17 cellular contexts compared by ENCODE assay signal in the genomic region with DNA sequence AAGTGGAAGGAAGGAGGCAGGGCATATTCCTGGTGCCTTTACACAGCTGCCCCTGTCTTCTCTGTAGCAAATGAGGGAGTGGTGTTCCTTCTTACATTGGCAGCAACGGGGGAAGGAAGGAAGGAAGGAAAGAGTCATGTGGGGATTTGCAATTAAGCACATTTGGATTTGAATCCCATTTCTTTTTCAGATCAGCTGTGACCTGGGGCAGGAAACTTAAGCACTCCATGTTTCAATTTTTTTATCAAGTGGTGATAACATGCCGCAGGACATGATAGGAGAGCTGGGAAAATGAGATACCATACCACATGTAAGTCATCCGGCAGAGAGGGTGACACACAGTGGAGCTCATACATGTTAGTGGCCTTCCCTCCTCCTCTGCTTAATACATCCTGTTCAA.
DNase-seq lines count a peak whose midpoint lies in the region; ATAC-seq, FAIRE-seq and TF ChIP-seq lines count a peak whose summit lies in the region.
"Had no signal": no experiment of that assay in that cellular context is flagged by ENCODE, and none has a peak within 500 bp of the region (broad histone marks: within the 10 kb centered on the region; RNA-seq: fewer than 3 reads in every experiment).

No MANE protein-coding gene starts in this region.

- no peak overlapping the region for H3K4ac ChIP-seq in H9 (ENCODE audit: low read depth, low read length)

- no peak overlapping the region for H3K4me2 ChIP-seq in H9 (ENCODE audit: insufficient read depth, insufficient read length, low read length)

- no peak overlapping the region for H4K91ac ChIP-seq in H9 (ENCODE audit: insufficient read length, low read depth, low read length)

- ATAC-seq in pancreas (peak; percentile 73 to 92 (median 88)), GM18498 (IDR thresholded peaks at IDR 0.05; ENCODE audit: unreplicated experiment) (no peak)
- ATAC-seq: activated CD4-positive, alpha-beta T cell treated with anti-CD3 and anti-CD28 coated beads for 36 hours; foreskin keratinocyte; K562 had no signal

- no peak overlapping the region for H3K27ac ChIP-seq in H9 (ENCODE audit: insufficient read length, low read depth, low read length)
- no peak overlapping the region for H3K27ac ChIP-seq in pancreas
- H3K27ac ChIP-seq: foreskin keratinocyte had no signal

- H2AFZ ChIP-seq in H9 (ENCODE audit: low read length) = no peak overlapping the region

- no peak overlapping the region for H3K23ac ChIP-seq in H9 (ENCODE audit: insufficient read length, low read depth, low read length)

- H3K56ac ChIP-seq in H9 (ENCODE audit: insufficient read length, low read depth, low read length) = no peak overlapping the region

- H3K18ac ChIP-seq in H9 (ENCODE audit: insufficient read length, low read depth, low read length) = no peak overlapping the region

- no peak overlapping the region for H2AK5ac ChIP-seq in H9 (ENCODE audit: insufficient read length, low read length)

- intact Hi-C loops in pancreas (cut with DNase I) = no loop called here

- H2BK12ac ChIP-seq in H9 (ENCODE audit: insufficient read length, low read depth, low read length) = no peak overlapping the region

- TF ChIP-seq CTCF in H9 (conservative IDR thresholded peaks at IDR 0.05) (no peak), brain (conservative IDR thresholded peaks at IDR 0.05) (no peak), pancreas (IDR thresholded peaks at IDR 0.05) (no peak)

- H3K4me1 ChIP-seq in H9 (ENCODE audit: insufficient read depth, low read length) (peaks cover 14% of the 10 kb centered on the region; the same call in 1 of the 2 replicates), pancreas (peaks cover 0 to 17% (median 14%) of the 10 kb centered on the region in 3 donors)

- no peak for FAIRE-seq in pancreas (lab: Jason Lieb, UNC)
- FAIRE-seq: D721Med, GM12892, K562 had no signal

- H2BK120ac ChIP-seq in H9 (ENCODE audit: low read depth, low read length, poor library complexity, severe bottlenecking) = no peak overlapping the region

- H4K5ac ChIP-seq in H9 (ENCODE audit: insufficient read length, low read depth, low read length) = no peak overlapping the region

- H3K14ac ChIP-seq in H9 (ENCODE audit: insufficient read depth, low read length) = no peak overlapping the region

- no peaks in the 10 kb centered on the region for H4K20me1 ChIP-seq in H9 (ENCODE audit: control insufficient read depth, insufficient read depth, insufficient read length)

- H3K4me1 Mint-ChIP-seq in H9 = peaks cover 39 to 40% of the 10 kb centered on the region in 2 experiments
- H3K4me1 Mint-ChIP-seq in brain = peaks cover 48% of the 10 kb centered on the region

- no peaks in the 10 kb centered on the region for H3K36me3 ChIP-seq in pancreas

- H3K9me3 Mint-ChIP-seq in H9 (no peaks in the 10 kb centered on the region), brain (no peaks in the 10 kb centered on the region)

- H3K36me3 Mint-ChIP-seq in H9 (ENCODE audit: insufficient read depth in 1 of 3, low read depth in 3 of 3) (peaks cover 33 to 43% (median 37%) of the 10 kb centered on the region in 3 experiments; a peak in 6 of 7 replicates), brain (peaks cover 65% of the 10 kb centered on the region)

- H4K8ac ChIP-seq in H9 (replicated peaks; ENCODE audit: insufficient read length, low read depth, low read length) = no peak overlapping the region

- H3K79me2 ChIP-seq in H9 (ENCODE audit: insufficient read depth, low read length) = peaks cover 2% of the 10 kb centered on the region; the same call in 1 of the 2 replicates

- H3K27ac Mint-ChIP-seq in H9 (peak overlapping the region; percentile 94 to 97 (median 95)), brain (peak overlapping the region in 3 of 5 experiments; percentile 5 to 55 (median 31))
- H3K27ac Mint-ChIP-seq: activated CD4-positive, alpha-beta T cell treated with anti-CD3 and anti-CD28 coated beads for 36 hours had no signal

- no CpG with 5 or more reads among the region's 3 CpGs for WGBS in H9 (ENCODE audit: extremely low coverage, insufficient read length, low lambda C conversion rate)
- WGBS in pancreas, 2 donors = 21 to 27% methylated on average over 3 of the region's 3 CpGs

- no peak overlapping the region for H3T11ph ChIP-seq in H9 (ENCODE audit: low read length)

- H3K23me2 ChIP-seq in H9 (ENCODE audit: insufficient read length, low read depth, low read length, poor library complexity, severe bottlenecking) = no peaks in the 10 kb centered on the region

- H3K4me3 Mint-ChIP-seq in H9 (peak overlapping the region in 1 of 2 experiments; percentile 35; a peak in 2 of 5 replicates), brain (no peak overlapping the region)
- H3K4me3 Mint-ChIP-seq: activated CD4-positive, alpha-beta T cell treated with anti-CD3 and anti-CD28 coated beads for 36 hours had no signal

- H3K27me3 Mint-ChIP-seq in H9 (ENCODE audit: low read depth) = no peaks in the 10 kb centered on the region; the same call in 1 of the 2 replicates
- no peaks in the 10 kb centered on the region for H3K27me3 Mint-ChIP-seq in brain
- H3K27me3 Mint-ChIP-seq: activated CD4-positive, alpha-beta T cell treated with anti-CD3 and anti-CD28 coated beads for 36 hours had no signal

- H2BK5ac ChIP-seq in H9 (ENCODE audit: insufficient read length, low read length) = peak overlapping the region; percentile 71

- DNase-seq in H9 (no peak), glomerular endothelial cell (ENCODE audit: extremely low read depth, low read depth, low spot score) (peak; percentile 60), pancreas (peak in 1 of 6 donors; percentile 23), NCI-H446 treated with DMSO at 0.1 percent for 48 hours (lab: John Stamatoyannopoulos, UW) (no peak), mesenteric fat pad (ENCODE audit: low spot score) (no peak), hepatic stellate cell (ENCODE audit: low spot score) (no peak)
- DNase-seq: activated CD4-positive, alpha-beta T cell treated with anti-CD3 and anti-CD28 coated beads for 36 hours; effector CD4-positive, alpha-beta T cell; foreskin keratinocyte; NCI-H1048; SHP77; stimulated activated CD4-positive, alpha-beta T cell treated with anti-CD3 and anti-CD28 coated beads, Interleukin-15, amount 100 ng/mL, for 24 hours had no signal

- H3K9me3 ChIP-seq in H9 (ENCODE audit: control insufficient read depth, low read depth, low read length) (no peaks in the 10 kb centered on the region), pancreas (no peaks in the 10 kb centered on the region)

- no peak overlapping the region for H2BK20ac ChIP-seq in H9 (ENCODE audit: low read depth, low read length, poor library complexity, severe bottlenecking)

- H3K79me1 ChIP-seq in H9 (ENCODE audit: insufficient read depth, low read depth, low read length, poor library complexity, severe bottlenecking) = no peaks in the 10 kb centered on the region

- no peak overlapping the region for H3K4me3 ChIP-seq in pancreas
- H3K4me3 ChIP-seq: K562 had no signal

- no peaks in the 10 kb centered on the region for H3K27me3 ChIP-seq in H9 (ENCODE audit: insufficient read depth, low read length)
- H3K27me3 ChIP-seq in pancreas = no peaks in the 10 kb centered on the region
- H3K27me3 ChIP-seq: foreskin keratinocyte had no signal

- H3K9ac ChIP-seq in H9 (ENCODE audit: extremely low read depth, insufficient read length, low read length) = no peak overlapping the region

- no peak overlapping the region for H2BK15ac ChIP-seq in H9 (ENCODE audit: low read depth, low read length)
